In the genomic region with DNA sequence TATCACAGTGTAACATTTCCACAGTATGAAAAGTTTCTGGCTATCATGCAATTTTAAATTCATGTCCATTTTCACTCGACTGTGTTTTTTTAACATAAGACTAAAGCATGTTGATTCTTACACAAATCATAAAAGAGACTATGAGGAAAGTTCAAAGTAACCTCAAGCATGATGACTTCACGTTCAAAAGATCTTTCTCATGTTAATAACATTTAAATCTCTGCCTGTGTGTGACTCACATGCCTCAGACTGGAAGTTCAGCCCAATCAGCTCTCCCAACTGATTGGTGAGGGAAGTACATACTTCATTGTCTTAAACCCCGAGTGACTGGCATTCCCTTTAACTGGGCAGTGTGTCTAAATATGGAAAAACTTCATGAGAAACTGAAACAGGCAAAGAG, we compare ENCODE assay signal across 9 cellular contexts. TPM values are rescaled to one million over a fixed set of nuclear protein-coding genes. Genes with fewer than 3 reads are reported as not detected.
DNase-seq lines count a peak whose midpoint lies in the region; ATAC-seq, FAIRE-seq and TF ChIP-seq lines count a peak whose summit lies in the region.
"Had no signal": no experiment of that assay in that cellular context is flagged by ENCODE, and none has a peak within 500 bp of the region (broad histone marks: within the 10 kb centered on the region; RNA-seq: fewer than 3 reads in every experiment).

No MANE protein-coding gene starts in this region.

- H3K4me1 ChIP-seq in mucosa of descending colon (ENCODE audit: low read depth), result peaks cover 11% of the 10 kb centered on the region

- TF ChIP-seq CTCF in AG09319 (IDR thresholded peaks at IDR 0.05; ENCODE audit: low read depth, low read length) (no peak), cardiac fibroblast (IDR thresholded peaks at IDR 0.05; ENCODE audit: low read depth, low read length) (no peak), mucosa of descending colon (IDR thresholded peaks at IDR 0.05) (no peak)

- no peaks in the 10 kb centered on the region for H3K36me3 ChIP-seq in mucosa of descending colon (ENCODE audit: low read depth)
- H3K36me3 ChIP-seq: Peyer's patch had no signal

- FAIRE-seq in HTR-8/SVneo (lab: Jason Lieb, UNC), result peak; percentile 23

- peak; percentile 79 for ATAC-seq in mucosa of descending colon
- ATAC-seq in HG03439 (IDR thresholded peaks at IDR 0.05; ENCODE audit: unreplicated experiment), result no peak

- no peak overlapping the region for H3K4me3 ChIP-seq in cardiac fibroblast (replicated peaks in 1 of 2; ENCODE audit: low read depth in 2 of 2, low read length in 2 of 2)
- H3K4me3 ChIP-seq in mucosa of descending colon, result no peak overlapping the region
- H3K4me3 ChIP-seq: Peyer's patch had no signal

- no peaks in the 10 kb centered on the region for H3K9me3 ChIP-seq in mucosa of descending colon
- H3K9me3 ChIP-seq: Peyer's patch had no signal

- DNase-seq in AG09319 (ENCODE audit: extremely low read depth, low read depth) (peak; percentile 78), HTR-8/SVneo (ENCODE audit: insufficient read length, low spot score) (peak; percentile 66), cardiac fibroblast (ENCODE audit: low read depth in 2 of 2) (peak; percentile 88 to 96), mucosa of descending colon (peak in 1 of 3 donors; percentile 10), cerebellar nuclear complex (lab: John Stamatoyannopoulos, UW) (no peak), anterior cingulate cortex (lab: John Stamatoyannopoulos, UW) (no peak), UCSD-AML1 (lab: John Stamatoyannopoulos, UW; ENCODE audit: unreplicated experiment) (no peak)

- intact Hi-C loops in mucosa of descending colon (cut with DNase I, micrococcal nuclease), result no loop called here

RNA-seq across cellular contexts. Expression of gene ATXN1, which starts 37.4 kb away (rescaled TPM):
- total RNA-seq in mucosa of descending colon, result 10 to 100 TPM; 30.4 to 87.3 (median 50.1) TPM

Comparison
In these comparisons a context has a peak if more than half of its experiments do, and no peak if none do; other contexts are left out.
1. DNase-seq: peak in AG09319 (single experiment), HTR-8/SVneo (single experiment) and cardiac fibroblast (2 of 2); none in cerebellar nuclear complex (0 of 2), anterior cingulate cortex (0 of 58) and UCSD-AML1 (single experiment).